ENCODE assay signal across 22 cellular contexts in the genomic region with DNA sequence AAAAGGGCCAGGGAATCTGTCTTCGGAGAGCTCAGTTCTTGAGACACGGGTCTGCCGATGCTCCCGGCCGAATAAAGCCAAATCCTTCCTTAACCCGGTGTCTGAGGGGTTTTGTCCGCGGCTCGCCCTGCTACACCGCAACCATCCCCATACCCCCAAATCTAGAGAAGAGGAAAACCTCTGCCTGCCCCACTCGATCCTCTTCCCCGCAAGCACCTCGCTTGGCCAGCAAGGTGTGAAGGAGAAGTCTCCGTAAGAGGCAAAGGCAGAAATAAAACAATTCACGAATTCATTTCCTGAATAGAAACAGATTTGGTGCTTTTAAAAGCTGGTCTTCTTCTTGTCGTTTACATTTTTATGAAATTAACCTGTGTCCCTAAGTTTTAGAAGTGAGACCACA.
"Had no signal": no experiment of that assay in that cellular context is flagged by ENCODE, and none has a peak within 500 bp of the region (broad histone marks: within the 10 kb centered on the region; RNA-seq: fewer than 3 reads in every experiment).

No MANE protein-coding gene starts in this region.

- H3K36me3 ChIP-seq: esophagus squamous epithelium, gastroesophageal sphincter, right lobe of liver had no signal

- H3K9me3 ChIP-seq: esophagus squamous epithelium, gastroesophageal sphincter, right lobe of liver had no signal

- ATAC-seq: activated CD4-positive, alpha-beta T cell treated with anti-CD3 and anti-CD28 coated beads for 36 hours; activated T-cell treated with anti-CD3 and anti-CD28 coated beads, Interleukin-2, amount 50 U/mL, for 4 hours; gastroesophageal sphincter; left colon; right lobe of liver had no signal

- H3K27ac ChIP-seq: esophagus squamous epithelium, gastroesophageal sphincter, parathyroid adenoma, right lobe of liver had no signal

- H3K4me3 ChIP-seq: esophagus squamous epithelium, gastroesophageal sphincter, right lobe of liver had no signal

- DNase-seq: activated B cell treated with CpG ODN at 0.5 μM for 24 hours; activated CD4-positive, alpha-beta T cell treated with anti-CD3 and anti-CD28 coated beads for 36 hours; activated CD4-positive, alpha-beta T cell treated with anti-CD3 and anti-CD28 coated beads, Interleukin-2, amount 50 U/mL, for 48 hours; activated CD8-positive, alpha-beta memory T cell treated with anti-CD3 and anti-CD28 coated beads, Interleukin-2, amount 50 U/mL, for 48 hours; activated naive CD4-positive, alpha-beta T cell treated with anti-CD3 and anti-CD28 coated beads for 36 hours; activated T-cell treated with anti-CD3 and anti-CD28 coated beads, Interleukin-2, amount 50 U/mL, for 4 hours; cerebellar nuclear complex; cortex of kidney; endodermal cell; esophagus squamous epithelium; hypothalamus; islet precursor cell; left colon; mesenchymal stem cell; small intestine; stimulated activated CD4-positive, alpha-beta T cell treated with anti-CD3 and anti-CD28 coated beads, Interleukin-15, amount 100 ng/mL, for 24 hours; stimulated activated CD4-positive, alpha-beta T cell treated with anti-CD3 and anti-CD28 coated beads, Interleukin-2, amount 100 ng/mL, for 48 hours; stimulated activated naive CD4-positive, alpha-beta T cell treated with Interleukin-2 at 50 U/mL for 16 hours; T1000 had no signal

- H3K27me3 ChIP-seq: right lobe of liver had no signal

- H3K4me1 ChIP-seq: esophagus squamous epithelium, gastroesophageal sphincter, parathyroid adenoma, right lobe of liver had no signal
